In genomic region chrX:40055495-40055894, GRCh38 we compare ENCODE assay signal across 23 cellular contexts. TPM values are rescaled to one million over a fixed set of nuclear protein-coding genes. Genes with fewer than 3 reads are reported as not detected.
DNase-seq lines count a peak whose midpoint lies in the region; ATAC-seq, FAIRE-seq and TF ChIP-seq lines count a peak whose summit lies in the region.
"Had no signal": no experiment of that assay in that cellular context is flagged by ENCODE, and none has a peak within 500 bp of the region (broad histone marks: within the 10 kb centered on the region; RNA-seq: fewer than 3 reads in every experiment).

No MANE protein-coding gene starts in this region.

- H4K20me1 ChIP-seq in IMR-90 (ENCODE audit: insufficient read depth, low read length): no peaks in the 10 kb centered on the region
- H4K20me1 ChIP-seq in K562 (replicated peaks; ENCODE audit: control insufficient read depth, insufficient read depth, low read length): no peaks in the 10 kb centered on the region
- peaks cover 9% of the 10 kb centered on the region for H4K20me1 ChIP-seq in osteoblast (ENCODE audit: insufficient read depth, low read length)

- no peak overlapping the region for H3K56ac ChIP-seq in IMR-90 (ENCODE audit: extremely low read depth, insufficient read depth, low read length)

- dilution Hi-C loops in IMR-90 (cut with HindIII; ENCODE audit: low sequenced_read_pairs, unreplicated experiment): no loop called here

- H3K36me3 ChIP-seq in IMR-90 (ENCODE audit: control insufficient read depth, insufficient read depth, low read length) (peaks cover 43% of the 10 kb centered on the region), K562 (ENCODE audit: control insufficient read depth, insufficient read depth, low read length) (peaks cover 99% of the 10 kb centered on the region), osteoblast (ENCODE audit: insufficient read depth, low read length) (peaks cover 43% of the 10 kb centered on the region)

- peaks cover 0 to 2% of the 10 kb centered on the region in 2 experiments; a peak in 1 of 4 replicates for H3K79me1 ChIP-seq in IMR-90 (ENCODE audit: low read depth in 1 of 2, low read length in 2 of 2)

- TF ChIP-seq CTCF in IMR-90 (conservative IDR thresholded peaks at IDR 0.05; ENCODE audit: low read depth, low read length) (no peak), K562 (IDR thresholded peaks at IDR 0.05 in 2 of 3, conservative IDR thresholded peaks at IDR 0.05 in 1 of 3; ENCODE audit: insufficient read depth in 2 of 3, low read depth in 1 of 3, low read length in 3 of 3) (no peak), fibroblast of mammary gland (conservative IDR thresholded peaks at IDR 0.05; ENCODE audit: control insufficient read depth, insufficient read depth, low read depth, low read length) (no peak), osteoblast (IDR thresholded peaks at IDR 0.05; ENCODE audit: extremely low read depth, low read depth, low read length) (no peak)

- no peak overlapping the region for H4K5ac ChIP-seq in IMR-90 (ENCODE audit: low read depth, low read length)

- no peak overlapping the region for H3K27ac ChIP-seq in IMR-90 (ENCODE audit: insufficient read depth, low read length)
- H3K27ac ChIP-seq in K562 (ENCODE audit: extremely low read depth, low read depth, low read length): no peak overlapping the region
- H3K27ac ChIP-seq in osteoblast (ENCODE audit: low read depth, low read length): no peak overlapping the region
- H3K27ac ChIP-seq: BLaER1 treated with 17β-estradiol and CSF1 and Interleukin-3, amounts not matched to agents 10 nM and 100 nM; SJCRH30 had no signal

- peak; percentile 21 for DNase-seq in EH (ENCODE audit: low read depth)
- peak; percentile 16 for DNase-seq in IMR-90
- no peak for DNase-seq in K562 (ENCODE audit: extremely low read depth in 1 of 4, low spot score in 3 of 4)
- peak; percentile 17 for DNase-seq in fibroblast of mammary gland (ENCODE audit: low read depth)
- no peak for DNase-seq in activated CD8-positive, alpha-beta memory T cell treated with anti-CD3 and anti-CD28 coated beads for 24 hours
- DNase-seq in NCI-H345 (lab: John Stamatoyannopoulos, UW): no peak
- DNase-seq in NCI-H526 treated with DMSO at 0.1 percent for 48 hours (lab: John Stamatoyannopoulos, UW): no peak
- no peak for DNase-seq in osteoblast (ENCODE audit: insufficient read length, low spot score, missing footprints)
- DNase-seq: 8988T; CD4-positive, alpha-beta memory T cell; DMS 273 treated with DMSO at 0.1 percent for 48 hours; DMS79 treated with DMSO at 0.1 percent for 48 hours; KG1; NCI-H1092; NCI-H1436; NCI-H1930; NCI-H510A; NCI-H748 treated with DMSO at 0.1 percent for 48 hours; SJCRH30 had no signal

- in situ Hi-C loops in IMR-90 (cut with MboI; ENCODE audit: low sequenced_read_pairs): no loop called here
- in situ Hi-C loops in K562 (cut with MboI): no loop called here

- no peak overlapping the region for H4K91ac ChIP-seq in IMR-90 (ENCODE audit: insufficient read depth, low read depth, low read length)

- TF ChIP-seq EP300 in K562 (IDR thresholded peaks at IDR 0.05; ENCODE audit: low read length): no peak

- H2BK15ac ChIP-seq in IMR-90 (ENCODE audit: low read depth, low read length): no peak overlapping the region

- CTCF ChIA-PET in IMR-90 (lab: Yijun Ruan, JAX): no interaction called here
- CTCF ChIA-PET in K562 (lab: Yijun Ruan, JAX; ENCODE audit: low intra/inter-chr PET ratio): no interaction called here

- no peak overlapping the region for H4K8ac ChIP-seq in IMR-90 (ENCODE audit: low read depth in 2 of 2, low read length in 2 of 2)

- no peak for FAIRE-seq in K562 (lab: Jason Lieb, UNC)
- FAIRE-seq: GM12891, GM18507, H1 had no signal

- ATAC-seq in IMR-90 (ENCODE audit: low read depth) (no peak), K562 (no peak)

- no peak overlapping the region for H3K23ac ChIP-seq in IMR-90 (ENCODE audit: low read depth, low read length)

- H3K4me1 ChIP-seq in IMR-90 (ENCODE audit: control insufficient read depth, insufficient read depth, low read length) (no peaks in the 10 kb centered on the region; the same call in 1 of the 2 replicates), K562 (replicated peaks in 1 of 2; ENCODE audit: control insufficient read depth in 2 of 2, insufficient read depth in 2 of 2, low read length in 2 of 2) (no peaks in the 10 kb centered on the region), osteoblast (ENCODE audit: insufficient read depth, low read length) (peaks cover 7% of the 10 kb centered on the region)
- H3K4me1 ChIP-seq: SJCRH30 had no signal

- TF ChIP-seq RAD21 in IMR-90 (IDR thresholded peaks at IDR 0.05; ENCODE audit: low read length) (no peak), K562 (CRISPR knock-in tag; conservative IDR thresholded peaks at IDR 0.05 in 1 of 2, IDR thresholded peaks at IDR 0.05 in 1 of 2) (no peak)

- TF ChIP-seq POLR2A in IMR-90 (IDR thresholded peaks at IDR 0.05; ENCODE audit: low read depth, low read length) (no peak), K562 (conservative IDR thresholded peaks at IDR 0.05) (no peak)

- H3K9me3 ChIP-seq in IMR-90 (ENCODE audit: control insufficient read depth, insufficient read depth, low read length) (peaks cover 17% of the 10 kb centered on the region), K562 (replicated peaks; ENCODE audit: control insufficient read depth, insufficient read depth, low read depth, low read length) (peaks cover 21% of the 10 kb centered on the region), osteoblast (ENCODE audit: low read depth, low read length) (peaks cover 8% of the 10 kb centered on the region)
- H3K9me3 ChIP-seq: SJCRH30 had no signal

- no peak overlapping the region for H3K18ac ChIP-seq in IMR-90 (ENCODE audit: low read depth, low read length)

- POLR2A ChIA-PET in IMR-90 (lab: Charles Lee; ENCODE audit: unreplicated experiment) (no interaction called here), K562 (lab: Yijun Ruan, JAX) (no interaction called here)

- H3K27me3 ChIP-seq in IMR-90 (ENCODE audit: control insufficient read depth, insufficient read depth, low read length): no peaks in the 10 kb centered on the region; the same call in 1 of the 2 replicates
- H3K27me3 ChIP-seq in K562 (ENCODE audit: control insufficient read depth in 2 of 2, insufficient read depth in 2 of 2, low read length in 2 of 2): no peaks in the 10 kb centered on the region
- no peaks in the 10 kb centered on the region for H3K27me3 ChIP-seq in osteoblast (ENCODE audit: insufficient read depth, low read length)
- H3K27me3 ChIP-seq: BLaER1 treated with 17β-estradiol and CSF1 and Interleukin-3, amounts not matched to agents 10 nM and 100 nM; SJCRH30 had no signal

- no peak overlapping the region for H2BK20ac ChIP-seq in IMR-90 (ENCODE audit: low read depth, low read length)

- no peak overlapping the region for H3K14ac ChIP-seq in IMR-90 (replicated peaks; ENCODE audit: low read depth, low read length)

- no peak overlapping the region for H2BK5ac ChIP-seq in IMR-90 (ENCODE audit: low read depth, low read length, poor library complexity, severe bottlenecking)

- BruUV-seq in IMR-90 (replicated peaks; lab: Mats Ljungman, UMichigan): no TSS peak
- BruUV-seq in K562 (replicated peaks; lab: Mats Ljungman, UMichigan): no TSS peak

- H2BK120ac ChIP-seq in IMR-90 (ENCODE audit: low read depth, low read length): no peak overlapping the region

- no peak overlapping the region for H3K9ac ChIP-seq in IMR-90 (ENCODE audit: low read depth, low read length)
- H3K9ac ChIP-seq in K562 (ENCODE audit: insufficient read depth in 1 of 2, low read depth in 2 of 2, low read length in 2 of 2): no peak overlapping the region
- H3K9ac ChIP-seq: BLaER1 treated with 17β-estradiol and CSF1 and Interleukin-3, amounts not matched to agents 10 nM and 100 nM had no signal

- H3K4me3 ChIP-seq in IMR-90 (ENCODE audit: insufficient read depth, low read depth, low read length): no peak overlapping the region
- no peak overlapping the region for H3K4me3 ChIP-seq in K562
- H3K4me3 ChIP-seq in fibroblast of mammary gland (ENCODE audit: control insufficient read depth, low read depth, low read length): no peak overlapping the region
- H3K4me3 ChIP-seq in osteoblast (ENCODE audit: insufficient read depth, low read length): no peak overlapping the region
- H3K4me3 ChIP-seq: BLaER1 treated with 17β-estradiol and CSF1 and Interleukin-3, amounts not matched to agents 10 nM and 100 nM; SJCRH30 had no signal

- H3K4me2 ChIP-seq in IMR-90 (ENCODE audit: low read depth, low read length) (no peak overlapping the region), K562 (ENCODE audit: insufficient read depth, low read length) (no peak overlapping the region), osteoblast (ENCODE audit: insufficient read depth, low read length) (no peak overlapping the region)
- H3K4me2 ChIP-seq: BLaER1 treated with 17β-estradiol and CSF1 and Interleukin-3, amounts not matched to agents 10 nM and 100 nM had no signal

- H2AFZ ChIP-seq in IMR-90 (replicated peaks; ENCODE audit: low read length, poor library complexity): no peak overlapping the region
- H2AFZ ChIP-seq in K562 (ENCODE audit: low read depth, low read length): no peak overlapping the region
- H2AFZ ChIP-seq in osteoblast (ENCODE audit: low read length): no peak overlapping the region

- H3K79me2 ChIP-seq in K562 (ENCODE audit: control insufficient read depth, insufficient read depth, low read length) (peaks cover 16% of the 10 kb centered on the region), osteoblast (ENCODE audit: insufficient read depth, low read length) (no peaks in the 10 kb centered on the region)

- no peak overlapping the region for H3K4ac ChIP-seq in IMR-90 (ENCODE audit: low read depth, low read length)

- intact Hi-C loops in IMR-90 (cut with micrococcal nuclease) (no loop called here), K562 (cut with micrococcal nuclease) (no loop called here)

- H3K9me1 ChIP-seq in IMR-90 (ENCODE audit: insufficient read depth, low read length): 0 out of 2 replicates have a peak, but pooled peaks cover 4% of the 10 kb centered on the region
- no peaks in the 10 kb centered on the region for H3K9me1 ChIP-seq in K562 (ENCODE audit: control insufficient read depth, insufficient read depth, low read length)

- WGBS in IMR-90 (ENCODE audit: extremely low coverage in 2 of 2, insufficient read length in 1 of 2), 2 experiments: 80% methylated on average over 2 of the region's 6 CpGs; no CpG with 5 or more reads in 1 of the 2 experiments
- WGBS in K562 (ENCODE audit: insufficient coverage, low coverage, missing lambda C conversion rate): 89% methylated on average over 5 of the region's 6 CpGs

- H2AK9ac ChIP-seq in IMR-90 (replicated peaks; ENCODE audit: low read depth, low read length, poor library complexity): no peak overlapping the region

- no peak overlapping the region for H2AK5ac ChIP-seq in IMR-90 (ENCODE audit: low read depth, low read length)

RNA-seq across cellular contexts. Expression of gene BCOR, which starts 42.3 kb away (rescaled TPM):
- total RNA-seq in IMR-90 (2012; rRNA removed) (7.5 and 8.9 TPM in 2 replicates), K562 (2014; rRNA removed) (73.7 and 76.0 TPM in 2 replicates), K562 (2014; rRNA removed; fragmentation: Illumina TruSeq; extraction: Trizol) (37.6 and 37.9 TPM in 2 replicates), K562 (2015; rRNA removed; fragmentation: Illumina TruSeq; extraction: Trizol) (33.0 and 36.6 TPM in 2 replicates), K562 (2021) (98.3 and 113 TPM in 2 replicates), osteoblast (14.7 and 14.8 TPM in 2 replicates)
- polyA plus RNA-seq in IMR-90 (2012; rRNA removed) (7.9 and 9.0 TPM in 2 replicates), K562 (2011; rRNA removed) (27.5 and 28.1 TPM in 2 replicates), K562 (2014; fragmentation: Illumina TruSeq; extraction: Trizol) (88.1 and 98.5 TPM in 2 replicates), K562 (2014; fragmentation: Nextera tagmentation; extraction: Ambion mirVana) (10 to 100 TPM; 32.0 to 37.4 TPM), K562 (2014; rRNA removed) (44.4 and 64.6 TPM in 2 replicates)
- 5.3 and 6.2 TPM in 2 replicates for polyA plus RNA-seq in IMR-90 (2012; cell fraction: cytosol; rRNA removed)
- polyA plus RNA-seq in IMR-90 (2012; cell fraction: nucleus; rRNA removed; ENCODE audit: low replicate concordance): 7.8 and 17.4 TPM in 2 replicates
- 128 and 140 TPM in 2 replicates for total RNA-seq in K562 (2011; cell fraction: chromatin; rRNA removed; ENCODE audit: low replicate concordance)
- 71.6 and 74.4 TPM in 2 replicates for total RNA-seq in K562 (2011; cell fraction: nucleolus; rRNA removed)
- 97.0 and 135 TPM in 2 replicates for total RNA-seq in K562 (2011; cell fraction: nucleoplasm; rRNA removed)
- 30.1 and 38.0 TPM in 2 replicates for polyA plus RNA-seq in K562 (2011; cell fraction: cytosol; rRNA removed)
- 64.0 and 93.7 TPM in 2 replicates for polyA plus RNA-seq in K562 (2011; cell fraction: nucleus; rRNA removed)
- polyA plus RNA-seq in K562 (2012): 72.8 and 76.1 TPM in 2 replicates
- polyA minus RNA-seq in K562 (2011; rRNA and poly(A)+ RNA removed): 40.5 and 49.5 TPM in 2 replicates
- 105 and 120 TPM in 2 replicates for polyA minus RNA-seq in K562 (2011; cell fraction: cytosol; rRNA and poly(A)+ RNA removed)
- polyA minus RNA-seq in K562 (2011; cell fraction: nucleus; rRNA and poly(A)+ RNA removed): 36.9 and 50.0 TPM in 2 replicates

Comparison
In these comparisons a context has a peak if more than half of its experiments do, and no peak if none do; other contexts are left out.
1. DNase-seq: peak in EH (single experiment), IMR-90 (single experiment) and fibroblast of mammary gland (single experiment); none in K562 (0 of 4), activated CD8-positive, alpha-beta memory T cell treated with anti-CD3 and anti-CD28 coated beads for 24 hours (single experiment), NCI-H345 (single experiment), NCI-H526 treated with DMSO at 0.1 percent for 48 hours (single experiment) and osteoblast (single experiment).